9 cellular contexts compared by ENCODE assay signal in genomic region chr1:89739013-89739843, GRCh38.
DNase-seq lines count a peak whose midpoint lies in the region; ATAC-seq, FAIRE-seq and TF ChIP-seq lines count a peak whose summit lies in the region.
"Had no signal": no experiment of that assay in that cellular context is flagged by ENCODE, and none has a peak within 500 bp of the region (broad histone marks: within the 10 kb centered on the region; RNA-seq: fewer than 3 reads in every experiment).

No MANE protein-coding gene starts in this region.

- H3K4me1 ChIP-seq in right atrium auricular region = peaks cover 0 to 17% of the 10 kb centered on the region in 2 donors

- no peaks in the 10 kb centered on the region for H3K36me3 ChIP-seq in right atrium auricular region

- no peak overlapping the region for H3K27ac Mint-ChIP-seq in osteocyte (ENCODE audit: unreplicated experiment)

- H3K27me3 ChIP-seq in right atrium auricular region = no peaks in the 10 kb centered on the region

- DNase-seq in Right ventricle myocardium superior (no peak), right atrium auricular region (ENCODE audit: low spot score) (no peak), iris pigment epithelial cell (ENCODE audit: low read depth) (peak; percentile 84), urothelium cell line (ENCODE audit: low spot score) (peak; percentile 48), HuH-7 (ENCODE audit: low spot score) (no peak), DMS 273 treated with DMSO at 0.1 percent for 48 hours (lab: John Stamatoyannopoulos, UW) (no peak), osteocyte (ENCODE audit: extremely low spot score, unreplicated experiment) (no peak)
- peak; percentile 48 for DNase-seq in activated CD8-positive, alpha-beta memory T cell treated with anti-CD3 and anti-CD28 coated beads, Interleukin-2, amount 50 U/mL, for 4 hours

- FAIRE-seq in urothelium cell line (lab: Jason Lieb, UNC) = no peak

- no peak overlapping the region for H3K27ac ChIP-seq in right atrium auricular region

- ATAC-seq in Right ventricle myocardium superior (ENCODE audit: poor library complexity) = peak; percentile 43

- H3K4me1 Mint-ChIP-seq in osteocyte (ENCODE audit: unreplicated experiment) = peaks cover 8% of the 10 kb centered on the region
- H3K4me1 Mint-ChIP-seq: nephron had no signal

- TF ChIP-seq CTCF in right atrium auricular region (IDR thresholded peaks at IDR 0.05) (no peak), osteocyte (IDR thresholded peaks at IDR 0.05) (no peak)

- H3K27me3 Mint-ChIP-seq in osteocyte (ENCODE audit: unreplicated experiment) = peaks cover 10% of the 10 kb centered on the region

- no peaks in the 10 kb centered on the region for H3K36me3 Mint-ChIP-seq in osteocyte (ENCODE audit: unreplicated experiment)

- H3K4me3 Mint-ChIP-seq in osteocyte (ENCODE audit: unreplicated experiment) = no peak overlapping the region
- H3K4me3 Mint-ChIP-seq: nephron had no signal

- intact Hi-C loops in Right ventricle myocardium superior (cut with DNase I) = no loop called here

- no peaks in the 10 kb centered on the region for H3K9me3 ChIP-seq in right atrium auricular region

- H3K9me3 Mint-ChIP-seq in osteocyte (ENCODE audit: unreplicated experiment) = no peaks in the 10 kb centered on the region
- H3K9me3 Mint-ChIP-seq: nephron had no signal

- H3K4me3 ChIP-seq in right atrium auricular region = no peak overlapping the region

Comparison
In these comparisons a context has a peak if more than half of its experiments do, and no peak if none do; other contexts are left out.
1. DNase-seq: peak in activated CD8-positive, alpha-beta memory T cell treated with anti-CD3 and anti-CD28 coated beads, Interleukin-2, amount 50 U/mL, for 4 hours (single experiment), iris pigment epithelial cell (single experiment) and urothelium cell line (single experiment); none in Right ventricle myocardium superior (single experiment), right atrium auricular region (single experiment), HuH-7 (single experiment), DMS 273 treated with DMSO at 0.1 percent for 48 hours (single experiment) and osteocyte (single experiment).